ENCODE assay signal across 2 cellular contexts in the genomic region with DNA sequence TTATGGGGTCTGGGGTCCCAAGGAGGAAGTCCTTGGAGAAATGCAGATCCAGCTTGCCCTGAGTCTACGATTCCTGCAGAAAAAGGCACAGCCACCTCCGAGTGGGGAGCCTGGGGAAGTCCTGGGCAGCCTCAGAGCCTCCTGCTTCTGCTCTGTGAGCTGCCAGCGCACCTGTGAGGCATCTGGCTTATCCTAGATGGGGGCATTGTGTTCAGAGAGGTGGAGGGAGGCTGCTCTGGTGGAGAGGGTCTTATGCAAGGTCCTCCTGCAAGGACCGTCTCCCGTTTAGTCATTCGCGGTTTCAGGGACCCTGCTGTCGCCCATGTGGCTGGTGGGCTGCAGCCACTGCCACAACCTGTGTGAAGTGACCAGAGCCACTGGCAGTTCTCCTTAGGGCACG.
TF ChIP-seq lines count a peak whose summit lies in the region.

No MANE protein-coding gene starts in this region.

TF ChIP-seq in IMR-90, 13 proteins besides CTCF, POLR2A, EP300 and RAD21:
- no peak for TF ChIP-seq CEBPB (IDR thresholded peaks at IDR 0.05; ENCODE audit: low read depth, low read length)
- no peak for TF ChIP-seq FOS (IDR thresholded peaks at IDR 0.05; ENCODE audit: low read depth, low read length)
- TF ChIP-seq MAFK (IDR thresholded peaks at IDR 0.05; ENCODE audit: low read depth, low read length): no peak
- TF ChIP-seq CHD1 (IDR thresholded peaks at IDR 0.05; ENCODE audit: low read depth, low read length): no peak
- no peak for TF ChIP-seq RFX5 (IDR thresholded peaks at IDR 0.05; ENCODE audit: low read depth, low read length)
- TF ChIP-seq, protein P1, sequence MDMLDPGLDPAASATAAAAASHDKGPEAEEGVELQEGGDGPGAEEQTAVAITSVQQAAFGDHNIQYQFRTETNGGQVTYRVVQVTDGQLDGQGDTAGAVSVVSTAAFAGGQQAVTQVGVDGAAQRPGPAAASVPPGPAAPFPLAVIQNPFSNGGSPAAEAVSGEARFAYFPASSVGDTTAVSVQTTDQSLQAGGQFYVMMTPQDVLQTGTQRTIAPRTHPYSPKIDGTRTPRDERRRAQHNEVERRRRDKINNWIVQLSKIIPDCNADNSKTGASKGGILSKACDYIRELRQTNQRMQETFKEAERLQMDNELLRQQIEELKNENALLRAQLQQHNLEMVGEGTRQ (IDR thresholded peaks at IDR 0.05; ENCODE audit: low read depth, low read length): no peak
- no peak for TF ChIP-seq NFE2L2 (IDR thresholded peaks at IDR 0.05; ENCODE audit: low read depth, low read length)

TF ChIP-seq in H1, 55 proteins besides CTCF, POLR2A, EP300 and RAD21:
- TF ChIP-seq, protein P2, sequence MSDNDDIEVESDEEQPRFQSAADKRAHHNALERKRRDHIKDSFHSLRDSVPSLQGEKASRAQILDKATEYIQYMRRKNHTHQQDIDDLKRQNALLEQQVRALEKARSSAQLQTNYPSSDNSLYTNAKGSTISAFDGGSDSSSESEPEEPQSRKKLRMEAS (IDR thresholded peaks at IDR 0.05): no peak
- TF ChIP-seq CHD1 (IDR thresholded peaks at IDR 0.05; ENCODE audit: low read depth, low read length): no peak
- no peak for TF ChIP-seq BCL11A (IDR thresholded peaks at IDR 0.05; ENCODE audit: low read depth in 2 of 2, low read length in 2 of 2)
